Comparison of ENCODE assay signal across 8 cellular contexts in genomic region chr10:71396084-71396713, GRCh38. TPM values are rescaled to one million over a fixed set of nuclear protein-coding genes. Genes with fewer than 3 reads are reported as not detected.
DNase-seq lines count a peak whose midpoint lies in the region; ATAC-seq, FAIRE-seq and TF ChIP-seq lines count a peak whose summit lies in the region.

No MANE protein-coding gene starts in this region.

- ATAC-seq in T-helper 17 cell = peak; percentile 67
- ATAC-seq in upper lobe of right lung = peak; percentile 60
- no peak for ATAC-seq in GM18861 (IDR thresholded peaks at IDR 0.05; ENCODE audit: unreplicated experiment)

- H3K4ac ChIP-seq in H1 (replicated peaks; ENCODE audit: insufficient read length, low read depth, low read length) = no peak overlapping the region

- peak overlapping the region; percentile 24; the same call in 1 of the 2 replicates for H2BK5ac ChIP-seq in H1 (ENCODE audit: low read depth, low read length)

- peak overlapping the region; percentile 63 to 76 for H3K4me2 ChIP-seq in H1 (ENCODE audit: insufficient read depth in 1 of 2, low read depth in 2 of 2, low read length in 2 of 2)

- peaks cover 32% of the 10 kb centered on the region for H3K27me3 ChIP-seq in CD8-positive, alpha-beta memory T cell (ENCODE audit: insufficient read depth, low read length, poor library complexity, severe bottlenecking)
- H3K27me3 ChIP-seq in H1 (replicated peaks in 1 of 4; ENCODE audit: control insufficient read depth in 3 of 4, extremely low read depth in 1 of 4, insufficient read depth in 3 of 4, low read length in 3 of 4) (peaks cover 15 to 50% (median 40%) of the 10 kb centered on the region in 4 experiments), upper lobe of right lung (peaks cover 42% of the 10 kb centered on the region)

- peaks cover 35 to 72% of the 10 kb centered on the region in 2 donors for H3K27me3 Mint-ChIP-seq in CD8-positive, alpha-beta memory T cell
- H3K27me3 Mint-ChIP-seq in T-helper 17 cell = peaks cover 82% of the 10 kb centered on the region

- peak overlapping the region in 1 of 8 donors; percentile 85 for H3K27ac Mint-ChIP-seq in CD8-positive, alpha-beta memory T cell
- H3K27ac Mint-ChIP-seq in T-helper 17 cell = no peak overlapping the region

- 0 out of 2 replicates have a peak overlapping the region, but pooled peaks have one; percentile 35 for H2AFZ ChIP-seq in H1 (ENCODE audit: low read length)

- H3K9ac ChIP-seq in H1 (replicated peaks in 1 of 4; ENCODE audit: extremely low read depth in 1 of 4, low read depth in 3 of 4, low read length in 3 of 4) = peak overlapping the region in 2 of 4 experiments; percentile 48 to 60; a peak in 3 of 7 replicates

- no peak overlapping the region for H3K27ac ChIP-seq in CD8-positive, alpha-beta memory T cell (ENCODE audit: low read depth, low read length)
- H3K27ac ChIP-seq in H1 (ENCODE audit: low read depth, low read length) = no peak overlapping the region
- H3K27ac ChIP-seq in upper lobe of right lung = no peak overlapping the region

- H2BK12ac ChIP-seq in H1 (ENCODE audit: low read depth, low read length) = no peak overlapping the region

- no peak for TF ChIP-seq POLR2A in H1 (IDR thresholded peaks at IDR 0.05; ENCODE audit: control extremely low read depth in 1 of 2, low read depth in 2 of 2, low read length in 2 of 2)

- H4K5ac ChIP-seq in H1 (ENCODE audit: insufficient read length, low read depth, low read length) = peak overlapping the region; percentile 51

- 4% methylated on average over 37 of the region's 46 CpGs; no CpG with 5 or more reads in 1 of the 2 experiments for whole genome bisulfite sequencing in H1 (ENCODE audit: extremely low coverage in 1 of 2, insufficient coverage in 1 of 2, insufficient read length in 1 of 2, insufficient replicate concordance in 2 of 2, low coverage in 1 of 2, low lambda C conversion rate in 2 of 2, missing lambda C conversion rate in 1 of 2), 2 experiments

- H3K9me3 Mint-ChIP-seq in CD8-positive, alpha-beta memory T cell = peaks cover 0 to 2% (median 0%) of the 10 kb centered on the region in 5 donors

- intact Hi-C loops in upper lobe of right lung (cut with DNase I) = loop anchor here (10.0 kb wide), 1 partner anchor 309 kb away; no protein-coding TSS in a partner anchor

- DNase-seq in CD8-positive, alpha-beta memory T cell = peak in 3 of 5 donors; percentile 6 to 32 (median 20)
- peak; percentile 40 for DNase-seq in HuH-7 (ENCODE audit: low spot score)
- DNase-seq in T-helper 17 cell = no peak
- DNase-seq in H1 (ENCODE audit: low read depth in 1 of 2, low spot score in 2 of 2) = peak; percentile 60 to 79
- DNase-seq in midbrain (lab: John Stamatoyannopoulos, UW) = peak; percentile 69
- peak; percentile 68 for DNase-seq in upper lobe of right lung
- no peak for DNase-seq in activated CD4-positive, CD25-positive, alpha-beta regulatory T cell treated with anti-CD3 and anti-CD28 coated beads, Interleukin-2, amount 50 U/mL, for 72 hours

- H3K36me3 Mint-ChIP-seq in CD8-positive, alpha-beta memory T cell = peaks cover 0 to 3% (median 0%) of the 10 kb centered on the region in 3 donors
- peaks cover 13% of the 10 kb centered on the region for H3K36me3 Mint-ChIP-seq in T-helper 17 cell (ENCODE audit: low read depth)

- H3K23me2 ChIP-seq in H1 (ENCODE audit: low read depth, low read length) = peaks cover 14% of the 10 kb centered on the region; the same call in 1 of the 2 replicates

- H4K8ac ChIP-seq in H1 (ENCODE audit: extremely low read depth, insufficient read depth, low read length) = peak overlapping the region; percentile 88; the same call in 1 of the 2 replicates

- H3K79me1 ChIP-seq in H1 (ENCODE audit: low read depth, low read length) = no peaks in the 10 kb centered on the region

- peak; percentile 55 to 84 (median 71) for TF ChIP-seq CTCF in H1 (IDR thresholded peaks at IDR 0.05; ENCODE audit: control extremely low read depth in 1 of 3, insufficient read depth in 1 of 3, low read depth in 1 of 3, low read length in 3 of 3)
- peak; percentile 47 for TF ChIP-seq CTCF in upper lobe of right lung (IDR thresholded peaks at IDR 0.05)

- H3K4me3 Mint-ChIP-seq in CD8-positive, alpha-beta memory T cell = peak overlapping the region in 6 of 7 donors; percentile 64 to 89 (median 72)
- H3K4me3 Mint-ChIP-seq in T-helper 17 cell = peak overlapping the region; percentile 89

- H3K4me3 ChIP-seq in CD8-positive, alpha-beta memory T cell (ENCODE audit: low read length) = no peak overlapping the region
- H3K4me3 ChIP-seq in H1 (ENCODE audit: extremely low read depth in 1 of 4, insufficient read depth in 2 of 4, low read depth in 3 of 4, low read length in 4 of 4) (peak overlapping the region; percentile 54 to 86 (median 62)), upper lobe of right lung (peak overlapping the region; percentile 50)

- H3K36me3 ChIP-seq in CD8-positive, alpha-beta memory T cell (ENCODE audit: insufficient read depth, low read length) = no peaks in the 10 kb centered on the region
- H3K36me3 ChIP-seq in H1 (ENCODE audit: control insufficient read depth in 2 of 4, insufficient read depth in 4 of 4, low read length in 3 of 4) = no peaks in the 10 kb centered on the region
- H3K36me3 ChIP-seq in upper lobe of right lung = no peaks in the 10 kb centered on the region

- H3K4me1 Mint-ChIP-seq in CD8-positive, alpha-beta memory T cell = peaks cover 7 to 14% (median 9%) of the 10 kb centered on the region in 3 donors
- H3K4me1 Mint-ChIP-seq in T-helper 17 cell = peaks cover 11% of the 10 kb centered on the region

- TF ChIP-seq RAD21 in H1 (IDR thresholded peaks at IDR 0.05 in 1 of 2, conservative IDR thresholded peaks at IDR 0.05 in 1 of 2; ENCODE audit: low read depth in 2 of 2, low read length in 2 of 2) = peak; percentile 84 to 88

- POLR2A ChIA-PET in CD8-positive, alpha-beta memory T cell (lab: Charles Lee) = interaction anchor here (0.5 kb wide), 1 partner anchor 407 kb away, joined by 3 read pairs; no protein-coding TSS in a partner anchor
- POLR2A ChIA-PET in H1 (lab: Charles Lee; ENCODE audit: partially characterized antibody) = interaction anchor here (0.9 to 1.3 kb wide), 4 partner anchors 12 to 361 kb away, joined by 3 read pairs; no protein-coding TSS in a partner anchor

- no peak overlapping the region for H2AK5ac ChIP-seq in H1 (ENCODE audit: low read depth, low read length)

- no peak for FAIRE-seq in H1 (lab: Jason Lieb, UNC)

- H4K91ac ChIP-seq in H1 (replicated peaks; ENCODE audit: insufficient read length, low read length) = no peak overlapping the region

- peaks cover 8% of the 10 kb centered on the region for H3K4me1 ChIP-seq in CD8-positive, alpha-beta memory T cell (ENCODE audit: insufficient read depth, low read length)
- H3K4me1 ChIP-seq in H1 (replicated peaks in 1 of 4; ENCODE audit: control insufficient read depth in 3 of 4, insufficient read depth in 4 of 4, low read length in 3 of 4) (peaks cover 0 to 18% (median 10%) of the 10 kb centered on the region in 4 experiments; a peak in 6 of 7 replicates), upper lobe of right lung (peaks cover 10% of the 10 kb centered on the region)

- no peak overlapping the region for H3K23ac ChIP-seq in H1 (ENCODE audit: insufficient read length)

- H3K9me3 ChIP-seq in CD8-positive, alpha-beta memory T cell (ENCODE audit: low read length) = no peaks in the 10 kb centered on the region
- H3K9me3 ChIP-seq in T-helper 17 cell (ENCODE audit: control insufficient read depth, low read length, poor library complexity, severe bottlenecking) (no peaks in the 10 kb centered on the region), H1 (ENCODE audit: insufficient read depth in 2 of 2, low read depth in 1 of 2, low read length in 1 of 2) (no peaks in the 10 kb centered on the region), upper lobe of right lung (no peaks in the 10 kb centered on the region)

- H3K79me2 ChIP-seq in H1 (ENCODE audit: control insufficient read depth in 1 of 2, insufficient read depth in 2 of 2, low read length in 2 of 2) = no peaks in the 10 kb centered on the region

- H3K56ac ChIP-seq in H1 (replicated peaks; ENCODE audit: insufficient read length, low read depth, low read length) = no peak overlapping the region

- no peak overlapping the region for H2BK20ac ChIP-seq in H1 (ENCODE audit: low read length)

- H3K18ac ChIP-seq in H1 (ENCODE audit: extremely low read depth, low read length) = no peak overlapping the region; the same call in 1 of the 2 replicates

- no peak for TF ChIP-seq EP300 in H1 (IDR thresholded peaks at IDR 0.05; ENCODE audit: borderline replicate concordance in 1 of 2, low read depth in 2 of 2, low read length in 2 of 2)

- H2BK120ac ChIP-seq in H1 (replicated peaks; ENCODE audit: low read depth, low read length) = no peak overlapping the region

- peaks cover 0 to 15% of the 10 kb centered on the region in 2 experiments for H4K20me1 ChIP-seq in H1 (replicated peaks in 1 of 2; ENCODE audit: control insufficient read depth in 1 of 2, insufficient read depth in 2 of 2, low read length in 2 of 2)

- H3K14ac ChIP-seq in H1 (ENCODE audit: insufficient read length) = no peak overlapping the region

- CTCF ChIA-PET in CD8-positive, alpha-beta memory T cell (lab: Charles Lee) = interaction anchor here (0.9 to 1.7 kb wide), 2 partner anchors 12 to 313 kb away, joined by 3 to 6 read pairs; no protein-coding TSS in a partner anchor
- CTCF ChIA-PET in H1 (lab: Charles Lee; ENCODE audit: partially characterized antibody) = interaction anchor here (0.5 to 7.6 kb wide), 72 partner anchors 8 to 371 kb away, joined by 3 to 74 read pairs (median 5); partner anchors contain the start of gene SLC29A3

- H2BK15ac ChIP-seq in H1 (ENCODE audit: low read length) = peak overlapping the region; percentile 12; the same call in 1 of the 2 replicates

TF ChIP-seq in H1, 55 proteins besides CTCF, POLR2A, EP300 and RAD21 (continues in another document):
- TF ChIP-seq SP2 (IDR thresholded peaks at IDR 0.05; ENCODE audit: low read length) = no peak
- TF ChIP-seq SIN3A (conservative IDR thresholded peaks at IDR 0.05 in 1 of 2, IDR thresholded peaks at IDR 0.05 in 1 of 2; ENCODE audit: low read depth in 1 of 2, low read length in 2 of 2) = peak in 1 of 2 experiments; percentile 79; a peak in 2 of 4 replicates
- TF ChIP-seq, protein P1, sequence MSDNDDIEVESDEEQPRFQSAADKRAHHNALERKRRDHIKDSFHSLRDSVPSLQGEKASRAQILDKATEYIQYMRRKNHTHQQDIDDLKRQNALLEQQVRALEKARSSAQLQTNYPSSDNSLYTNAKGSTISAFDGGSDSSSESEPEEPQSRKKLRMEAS (IDR thresholded peaks at IDR 0.05) = peak; percentile 46

RNA-seq across cellular contexts. Expression of gene CDH23, which starts 0.5 kb away (rescaled TPM):
- total RNA-seq in CD8-positive, alpha-beta memory T cell = under 1 TPM; 0.74 to 0.78 TPM
- polyA plus RNA-seq in CD8-positive, alpha-beta memory T cell = 2.0 TPM
- total RNA-seq in T-helper 17 cell = 1 to 10 TPM; 8.1 to 9.0 TPM
- 1.9 and 2.0 TPM in 2 replicates for total RNA-seq in H1 (2021; fragmentation: NEBNext Ultra II Directional; extraction: Animal tissue kit (Norgen Biotek cat#: 25700))
- polyA plus RNA-seq in H1 (2011; rRNA removed) = 4.9 and 6.3 TPM in 2 replicates
- 3.3 TPM for polyA plus RNA-seq in H1 (2011; cell fraction: cytosol; rRNA removed)
- 7.7 TPM for polyA plus RNA-seq in H1 (2011; cell fraction: nucleus; rRNA removed)
- 1.9 to 4.6 TPM (median 3.2 TPM) in 4 replicates for polyA plus RNA-seq in H1 (2012, experiment 1 of 2)
- polyA plus RNA-seq in H1 (2012, experiment 2 of 2) = 1.8 TPM
- 1.3 TPM for polyA plus RNA-seq in H1 (2013, experiment 1 of 2)
- polyA plus RNA-seq in H1 (2013, experiment 2 of 2) = 1.4 TPM
- polyA minus RNA-seq in H1 (2011; rRNA and poly(A)+ RNA removed) = 7.2 and 10.5 TPM in 2 replicates
- polyA minus RNA-seq in H1 (2011; cell fraction: cytosol; rRNA and poly(A)+ RNA removed) = 2.6 TPM
- polyA minus RNA-seq in H1 (2011; cell fraction: nucleus; rRNA and poly(A)+ RNA removed) = 6.9 TPM
- total RNA-seq in upper lobe of right lung = 10.9 TPM

Comparison
In these comparisons a context has a peak if more than half of its experiments do, and no peak if none do; other contexts are left out.
1. DNase-seq: peak in CD8-positive, alpha-beta memory T cell (3 of 5), HuH-7 (single experiment), H1 (2 of 2), midbrain (single experiment) and upper lobe of right lung (single experiment); none in T-helper 17 cell (0 of 3) and activated CD4-positive, CD25-positive, alpha-beta regulatory T cell treated with anti-CD3 and anti-CD28 coated beads, Interleukin-2, amount 50 U/mL, for 72 hours (single experiment).